Comparison of ENCODE assay signal across 9 cellular contexts in the genomic region with DNA sequence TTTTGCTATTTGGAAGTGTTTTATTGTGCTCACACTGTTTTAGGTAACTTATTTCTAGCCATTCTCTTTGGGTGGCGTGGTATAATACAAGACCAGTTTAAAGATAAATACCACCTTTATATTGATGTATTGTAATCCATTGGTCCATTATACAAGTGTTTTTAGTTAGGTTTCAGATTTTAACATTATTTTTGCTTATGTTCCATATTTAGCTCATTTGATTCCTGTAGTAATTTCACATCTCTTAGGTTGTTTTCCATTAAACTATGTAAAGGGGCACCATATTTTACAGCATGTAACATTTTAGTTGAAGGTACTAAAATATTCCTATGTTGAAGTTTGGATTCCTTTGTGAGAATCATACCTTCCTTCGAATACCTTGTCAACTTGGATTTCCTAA.
"Had no signal": no experiment of that assay in that cellular context is flagged by ENCODE, and none has a peak within 500 bp of the region (broad histone marks: within the 10 kb centered on the region; RNA-seq: fewer than 3 reads in every experiment).

No MANE protein-coding gene starts in this region.

- H3K27ac ChIP-seq: HL-60 had no signal

- H3K4me2 ChIP-seq: GM23338 had no signal

- H3K27me3 Mint-ChIP-seq: IgD-negative memory B cell had no signal

- H2AFZ ChIP-seq: GM23338 had no signal

- H3K4me1 ChIP-seq: HAP-1 had no signal

- H3K9me3 ChIP-seq: HAP-1 had no signal

- DNase-seq: H7, HFFc6 had no signal

- H3K27ac Mint-ChIP-seq: GM23338, HFFc6, IgD-negative memory B cell had no signal

- FAIRE-seq: H1, HepG2 had no signal

- H3K9me3 Mint-ChIP-seq: GM23338, HFFc6, IgD-negative memory B cell had no signal

- ATAC-seq: GM23338, HCT116, HepG2 had no signal

- H3K4me3 Mint-ChIP-seq: GM23338, HFFc6, IgD-negative memory B cell had no signal

- H3K4me3 ChIP-seq: GM23338, HAP-1 had no signal

- H3K4me1 Mint-ChIP-seq: GM23338 had no signal
